Comparison of ENCODE assay signal across 20 cellular contexts in genomic region chr18:48492880-48493279, GRCh38.
"Had no signal": no experiment of that assay in that cellular context is flagged by ENCODE, and none has a peak within 500 bp of the region (broad histone marks: within the 10 kb centered on the region; RNA-seq: fewer than 3 reads in every experiment).

No MANE protein-coding gene starts in this region.

- H3K4me3 Mint-ChIP-seq: activated CD8-positive, alpha-beta T cell treated with anti-CD3 and anti-CD28 coated beads for 36 hours; activated naive CD8-positive, alpha-beta T cell treated with anti-CD3 and anti-CD28 coated beads, Interleukin-2, amount 50 U/mL, for 24 hours; brain had no signal

- H3K4me1 Mint-ChIP-seq: activated naive CD8-positive, alpha-beta T cell treated with anti-CD3 and anti-CD28 coated beads, Interleukin-2, amount 50 U/mL, for 24 hours had no signal

- H3K4me2 ChIP-seq: KMS-11 had no signal

- DNase-seq: activated CD4-positive, alpha-beta T cell treated with anti-CD3 and anti-CD28 coated beads for 4 hours; activated CD8-positive, alpha-beta memory T cell treated with anti-CD3 and anti-CD28 coated beads, Interleukin-2, amount 50 U/mL, for 48 hours; activated CD8-positive, alpha-beta T cell treated with anti-CD3 and anti-CD28 coated beads for 36 hours; activated effector memory CD4-positive, alpha-beta T cell treated with Interleukin-2 at 50 U/mL for 16 hours; activated naive CD4-positive, alpha-beta T cell; activated naive CD8-positive, alpha-beta T cell treated with anti-CD3 and anti-CD28 coated beads, Interleukin-2, amount 50 U/mL, for 24 hours; activated T-cell treated with anti-CD3 and anti-CD28 coated beads, Interleukin-2, amount 50 U/mL, for 1 hour; amniotic stem cell; NCI-H1092; NCI-H1417; NCI-H2107; NCI-H2171 treated with DMSO at 0.1 percent for 48 hours; SHP77 treated with DMSO at 0.1 percent for 48 hours; T-helper 1 cell; WERI-Rb-1 had no signal

- H3K9me3 ChIP-seq: ascending aorta had no signal

- ATAC-seq: activated CD8-positive, alpha-beta T cell treated with anti-CD3 and anti-CD28 coated beads for 36 hours; activated naive CD4-positive, alpha-beta T cell treated with anti-CD3 and anti-CD28 coated beads, Interleukin-2, amount 50 U/mL, for 72 hours; activated naive CD8-positive, alpha-beta T cell treated with anti-CD3 and anti-CD28 coated beads, Interleukin-2, amount 50 U/mL, for 24 hours had no signal

- H3K27me3 ChIP-seq: ascending aorta, cardiac muscle cell had no signal

- H3K27ac ChIP-seq: ascending aorta, cardiac muscle cell, KMS-11, WERI-Rb-1 had no signal

- H3K4me3 ChIP-seq: ascending aorta, cardiac muscle cell had no signal

- H3K36me3 ChIP-seq: ascending aorta, cardiac muscle cell, WERI-Rb-1 had no signal

- H3K36me3 Mint-ChIP-seq: brain had no signal

- H3K27ac Mint-ChIP-seq: activated CD8-positive, alpha-beta T cell treated with anti-CD3 and anti-CD28 coated beads for 36 hours; activated naive CD4-positive, alpha-beta T cell treated with anti-CD3 and anti-CD28 coated beads, Interleukin-2, amount 50 U/mL, for 72 hours; activated naive CD8-positive, alpha-beta T cell treated with anti-CD3 and anti-CD28 coated beads, Interleukin-2, amount 50 U/mL, for 24 hours; brain had no signal
